ENCODE assay signal across 19 cellular contexts in genomic region chr14:55749946-55750345, GRCh38.
"Had no signal": no experiment of that assay in that cellular context is flagged by ENCODE, and none has a peak within 500 bp of the region (broad histone marks: within the 10 kb centered on the region; RNA-seq: fewer than 3 reads in every experiment).

No MANE protein-coding gene starts in this region.

- H3K9me3 Mint-ChIP-seq: activated naive CD8-positive, alpha-beta T cell treated with anti-CD3 and anti-CD28 coated beads, Interleukin-2, amount 10 ng/mL, durations not matched to agents 7 days and 5 days; activated T-helper 1 cell treated with anti-CD3 and anti-CD28 coated beads, Interleukin-12 subunit alpha, Interleukin-12 subunit beta, Interleukin-2, Interleukin-4 antibody, amounts not matched to agents 30 ng/mL and 10 ng/mL and 1 ng/mL, durations not matched to agents 14 hours and 24 hours and 36 hours; central memory CD8-positive, alpha-beta T cell; stimulated activated naive CD8-positive, alpha-beta T cell treated with anti-CD3 and anti-CD28 coated beads, Interleukin-15, Interleukin-2, amounts not matched to agents 100 ng/mL and 50 ng/mL, for 24 hours; T-helper 2 cell treated with Interferon-gamma antibody and Interleukin-4, amounts not matched to agents 5 μg/mL and 100 μg/mL, for 36 hours had no signal

- H3K4me1 ChIP-seq: heart right ventricle, spleen had no signal

- H3K4me3 Mint-ChIP-seq: activated naive CD8-positive, alpha-beta T cell treated with anti-CD3 and anti-CD28 coated beads, Interleukin-2, amount 10 ng/mL, durations not matched to agents 7 days and 5 days; activated T-helper 1 cell treated with anti-CD3 and anti-CD28 coated beads, Interleukin-12 subunit alpha, Interleukin-12 subunit beta, Interleukin-2, Interleukin-4 antibody, amounts not matched to agents 30 ng/mL and 10 ng/mL and 1 ng/mL, durations not matched to agents 14 hours and 24 hours and 36 hours; central memory CD8-positive, alpha-beta T cell; stimulated activated naive CD8-positive, alpha-beta T cell treated with anti-CD3 and anti-CD28 coated beads, Interleukin-15, Interleukin-2, amounts not matched to agents 100 ng/mL and 50 ng/mL, for 24 hours; T-helper 2 cell treated with Interferon-gamma antibody and Interleukin-4, amounts not matched to agents 5 μg/mL and 100 μg/mL, for 36 hours had no signal

- H3K4me1 Mint-ChIP-seq: activated naive CD8-positive, alpha-beta T cell treated with anti-CD3 and anti-CD28 coated beads, Interleukin-2, amount 10 ng/mL, durations not matched to agents 7 days and 5 days had no signal

- H3K27ac ChIP-seq: brain microvascular endothelial cell, epithelial cell of prostate, gastroesophageal sphincter, heart right ventricle, lower lobe of right lung, ovary, sigmoid colon, spleen, upper lobe of left lung had no signal

- ATAC-seq: activated CD4-positive, CD25-positive, alpha-beta regulatory T cell treated with anti-CD3 and anti-CD28 coated beads, Interleukin-2, amount 50 U/mL, for 24 hours; gastroesophageal sphincter; heart right ventricle; left colon; lower lobe of right lung had no signal

- H3K36me3 Mint-ChIP-seq: activated naive CD8-positive, alpha-beta T cell treated with anti-CD3 and anti-CD28 coated beads, Interleukin-2, amount 10 ng/mL, durations not matched to agents 7 days and 5 days had no signal

- H3K36me3 ChIP-seq: brain microvascular endothelial cell, gastroesophageal sphincter, heart right ventricle, lower lobe of right lung, ovary, sigmoid colon, spleen, upper lobe of left lung had no signal

- H3K4me3 ChIP-seq: gastroesophageal sphincter, heart right ventricle, lower lobe of right lung, ovary, sigmoid colon, spleen, upper lobe of left lung had no signal

- H3K27me3 ChIP-seq: brain microvascular endothelial cell, gastroesophageal sphincter, heart right ventricle, ovary, sigmoid colon, spleen, upper lobe of left lung had no signal

- H3K27ac Mint-ChIP-seq: activated naive CD8-positive, alpha-beta T cell treated with anti-CD3 and anti-CD28 coated beads, Interleukin-2, amount 10 ng/mL, durations not matched to agents 7 days and 5 days; activated T-helper 1 cell treated with anti-CD3 and anti-CD28 coated beads, Interleukin-12 subunit alpha, Interleukin-12 subunit beta, Interleukin-2, Interleukin-4 antibody, amounts not matched to agents 30 ng/mL and 10 ng/mL and 1 ng/mL, durations not matched to agents 14 hours and 24 hours and 36 hours; stimulated activated naive CD8-positive, alpha-beta T cell treated with anti-CD3 and anti-CD28 coated beads, Interleukin-15, Interleukin-2, amounts not matched to agents 100 ng/mL and 50 ng/mL, for 24 hours; T-helper 2 cell treated with Interferon-gamma antibody and Interleukin-4, amounts not matched to agents 5 μg/mL and 100 μg/mL, for 36 hours had no signal

- DNase-seq: activated CD4-positive, alpha-beta T cell treated with anti-CD3 and anti-CD28 coated beads, Interleukin-2, amount 50 U/mL, for 1 hour; activated naive CD4-positive, alpha-beta T cell; activated naive CD8-positive, alpha-beta T cell treated with anti-CD3 and anti-CD28 coated beads, Interleukin-2, amount 10 ng/mL, durations not matched to agents 7 days and 5 days; brain microvascular endothelial cell; effector memory CD4-positive, alpha-beta T cell; heart right ventricle; left colon; lower lobe of right lung; ovary; sigmoid colon; spleen; upper lobe of left lung had no signal

- H3K27me3 Mint-ChIP-seq: activated naive CD8-positive, alpha-beta T cell treated with anti-CD3 and anti-CD28 coated beads, Interleukin-2, amount 10 ng/mL, durations not matched to agents 7 days and 5 days; central memory CD8-positive, alpha-beta T cell; stimulated activated naive CD8-positive, alpha-beta T cell treated with anti-CD3 and anti-CD28 coated beads, Interleukin-15, Interleukin-2, amounts not matched to agents 100 ng/mL and 50 ng/mL, for 24 hours had no signal

- H3K9me3 ChIP-seq: gastroesophageal sphincter, heart right ventricle, lower lobe of right lung, ovary, sigmoid colon, spleen, upper lobe of left lung had no signal
